In the genomic region with DNA sequence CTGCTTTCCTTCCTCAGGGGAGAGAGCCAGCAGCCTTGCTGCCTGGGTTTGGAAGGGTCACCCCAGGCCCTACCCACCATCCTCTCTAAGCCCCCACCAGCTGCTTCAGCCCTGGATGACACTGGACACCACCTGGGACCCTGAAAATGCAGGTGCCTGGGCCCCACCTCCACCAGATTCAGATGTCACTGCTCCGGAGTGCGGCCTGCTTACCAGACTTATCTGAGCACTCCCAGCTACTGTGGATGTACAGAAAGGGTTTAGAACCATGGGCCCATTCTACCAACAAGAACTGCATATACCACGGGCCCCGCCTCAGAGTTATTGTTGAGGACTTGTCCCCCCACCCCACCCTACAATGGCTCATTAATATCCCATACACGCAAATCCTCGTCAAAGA, we compare ENCODE assay signal across 23 cellular contexts.
"Had no signal": no experiment of that assay in that cellular context is flagged by ENCODE, and none has a peak within 500 bp of the region (broad histone marks: within the 10 kb centered on the region; RNA-seq: fewer than 3 reads in every experiment).

No MANE protein-coding gene starts in this region.

- DNase-seq: activated CD4-positive, alpha-beta T cell treated with anti-CD3 and anti-CD28 coated beads for 36 hours; activated CD4-positive, CD25-positive, alpha-beta regulatory T cell; activated CD8-positive, alpha-beta T cell treated with anti-CD3 and anti-CD28 coated beads, Interleukin-2, amount 10 ng/mL, durations not matched to agents 7 days and 5 days; activated naive CD4-positive, alpha-beta T cell treated with anti-CD3 and anti-CD28 coated beads for 36 hours; activated naive CD8-positive, alpha-beta T cell treated with anti-CD3 and anti-CD28 coated beads for 36 hours; activated T-cell treated with anti-CD3 and anti-CD28 coated beads for 4 hours; activated T-cell treated with anti-CD3 and anti-CD28 coated beads, Interleukin-2, amount 50 U/mL, for 72 hours; gastrocnemius medialis; left cardiac atrium; mammary epithelial cell; naive B cell; right cardiac atrium; stimulated activated CD4-positive, alpha-beta T cell treated with anti-CD3 and anti-CD28 coated beads, Interleukin-15, amount 100 ng/mL, for 24 hours; stimulated activated CD4-positive, alpha-beta T cell treated with anti-CD3 and anti-CD28 coated beads, Interleukin-2, amount 100 ng/mL, for 24 hours; stimulated activated naive CD4-positive, alpha-beta T cell; T-cell; uterus had no signal

- H3K4me3 ChIP-seq: adrenal gland, body of pancreas, cardiac muscle cell, gastrocnemius medialis, thoracic aorta, uterus had no signal

- H3K27ac ChIP-seq: adrenal gland, body of pancreas, cardiac muscle cell, gastrocnemius medialis, thoracic aorta, uterus had no signal

- H3K36me3 ChIP-seq: adrenal gland, cardiac muscle cell, gastrocnemius medialis, thoracic aorta, uterus had no signal

- ATAC-seq: activated CD4-positive, alpha-beta T cell treated with anti-CD3 and anti-CD28 coated beads for 36 hours; activated CD8-positive, alpha-beta T cell treated with anti-CD3 and anti-CD28 coated beads, Interleukin-2, amount 10 ng/mL, durations not matched to agents 7 days and 5 days; activated T-cell treated with anti-CD3 and anti-CD28 coated beads, Interleukin-2, amount 50 U/mL, for 72 hours; body of pancreas; gastrocnemius medialis; left cardiac atrium; right cardiac atrium; T-cell had no signal

- H3K27me3 ChIP-seq: adrenal gland, body of pancreas, cardiac muscle cell, gastrocnemius medialis, uterus had no signal

- H3K27ac Mint-ChIP-seq: activated CD4-positive, alpha-beta T cell treated with anti-CD3 and anti-CD28 coated beads for 36 hours; activated CD8-positive, alpha-beta T cell treated with anti-CD3 and anti-CD28 coated beads, Interleukin-2, amount 10 ng/mL, durations not matched to agents 7 days and 5 days; activated naive CD4-positive, alpha-beta T cell treated with anti-CD3 and anti-CD28 coated beads for 36 hours; activated naive CD8-positive, alpha-beta T cell treated with anti-CD3 and anti-CD28 coated beads for 36 hours; activated T-cell treated with anti-CD3 and anti-CD28 coated beads, Interleukin-2, amount 50 U/mL, for 72 hours; mesothelial cell of epicardium; naive B cell; T-cell had no signal

- H3K27me3 Mint-ChIP-seq: activated CD4-positive, alpha-beta T cell treated with anti-CD3 and anti-CD28 coated beads for 36 hours; activated naive CD8-positive, alpha-beta T cell treated with anti-CD3 and anti-CD28 coated beads for 36 hours had no signal

- H3K9me3 ChIP-seq: adrenal gland, body of pancreas, gastrocnemius medialis, thoracic aorta, uterus had no signal

- H3K4me3 Mint-ChIP-seq: activated CD4-positive, alpha-beta T cell treated with anti-CD3 and anti-CD28 coated beads for 36 hours; activated CD8-positive, alpha-beta T cell treated with anti-CD3 and anti-CD28 coated beads, Interleukin-2, amount 10 ng/mL, durations not matched to agents 7 days and 5 days; activated naive CD4-positive, alpha-beta T cell treated with anti-CD3 and anti-CD28 coated beads for 36 hours; activated naive CD8-positive, alpha-beta T cell treated with anti-CD3 and anti-CD28 coated beads for 36 hours; activated T-cell treated with anti-CD3 and anti-CD28 coated beads, Interleukin-2, amount 50 U/mL, for 72 hours; mesothelial cell of epicardium; naive B cell; neural crest cell; T-cell had no signal

- H3K36me3 Mint-ChIP-seq: activated naive CD8-positive, alpha-beta T cell treated with anti-CD3 and anti-CD28 coated beads for 36 hours; mesothelial cell of epicardium; naive B cell; T-cell had no signal

- H3K4me1 Mint-ChIP-seq: activated CD4-positive, alpha-beta T cell treated with anti-CD3 and anti-CD28 coated beads for 36 hours; activated naive CD8-positive, alpha-beta T cell treated with anti-CD3 and anti-CD28 coated beads for 36 hours; mesothelial cell of epicardium; naive B cell; T-cell had no signal

- H3K4me1 ChIP-seq: adrenal gland, body of pancreas, gastrocnemius medialis, uterus had no signal
